In the genomic region with DNA sequence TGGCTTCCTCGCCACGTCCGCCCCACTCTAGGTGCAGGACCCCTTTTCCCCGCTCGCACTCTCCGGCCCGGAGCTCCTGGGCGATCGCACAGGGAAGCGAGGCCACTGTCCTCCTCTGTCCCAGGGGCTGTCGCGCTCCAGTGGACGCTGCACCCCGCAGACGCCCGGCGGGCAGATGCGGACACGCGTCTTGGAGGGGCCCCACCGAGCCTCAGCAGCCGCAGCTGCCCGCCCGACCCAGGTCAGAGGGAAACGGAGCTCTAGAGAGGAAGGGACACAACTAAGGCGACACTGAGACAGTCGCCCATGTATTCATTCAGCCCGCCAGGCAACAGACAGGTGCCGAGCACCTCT, we compare ENCODE assay signal across 1 cellular context.
TF ChIP-seq lines count a peak whose summit lies in the region.

No MANE protein-coding gene starts in this region.

TF ChIP-seq in SK-N-SH treated with all-trans-retinoic acid at 6 μM for 48 hours, 23 proteins besides CTCF, POLR2A, EP300 and RAD21 (continued from another document):
- TF ChIP-seq, protein P1, sequence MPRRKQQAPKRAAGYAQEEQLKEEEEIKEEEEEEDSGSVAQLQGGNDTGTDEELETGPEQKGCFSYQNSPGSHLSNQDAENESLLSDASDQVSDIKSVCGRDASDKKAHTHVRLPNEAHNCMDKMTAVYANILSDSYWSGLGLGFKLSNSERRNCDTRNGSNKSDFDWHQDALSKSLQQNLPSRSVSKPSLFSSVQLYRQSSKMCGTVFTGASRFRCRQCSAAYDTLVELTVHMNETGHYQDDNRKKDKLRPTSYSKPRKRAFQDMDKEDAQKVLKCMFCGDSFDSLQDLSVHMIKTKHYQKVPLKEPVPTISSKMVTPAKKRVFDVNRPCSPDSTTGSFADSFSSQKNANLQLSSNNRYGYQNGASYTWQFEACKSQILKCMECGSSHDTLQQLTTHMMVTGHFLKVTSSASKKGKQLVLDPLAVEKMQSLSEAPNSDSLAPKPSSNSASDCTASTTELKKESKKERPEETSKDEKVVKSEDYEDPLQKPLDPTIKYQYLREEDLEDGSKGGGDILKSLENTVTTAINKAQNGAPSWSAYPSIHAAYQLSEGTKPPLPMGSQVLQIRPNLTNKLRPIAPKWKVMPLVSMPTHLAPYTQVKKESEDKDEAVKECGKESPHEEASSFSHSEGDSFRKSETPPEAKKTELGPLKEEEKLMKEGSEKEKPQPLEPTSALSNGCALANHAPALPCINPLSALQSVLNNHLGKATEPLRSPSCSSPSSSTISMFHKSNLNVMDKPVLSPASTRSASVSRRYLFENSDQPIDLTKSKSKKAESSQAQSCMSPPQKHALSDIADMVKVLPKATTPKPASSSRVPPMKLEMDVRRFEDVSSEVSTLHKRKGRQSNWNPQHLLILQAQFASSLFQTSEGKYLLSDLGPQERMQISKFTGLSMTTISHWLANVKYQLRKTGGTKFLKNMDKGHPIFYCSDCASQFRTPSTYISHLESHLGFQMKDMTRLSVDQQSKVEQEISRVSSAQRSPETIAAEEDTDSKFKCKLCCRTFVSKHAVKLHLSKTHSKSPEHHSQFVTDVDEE (CRISPR knock-in tag; IDR thresholded peaks at IDR 0.05) = no peak
- TF ChIP-seq ZC3H10 (CRISPR knock-in tag; IDR thresholded peaks at IDR 0.05) (no peak), RARB (CRISPR knock-in tag; IDR thresholded peaks at IDR 0.05) (no peak), BACH2 (CRISPR knock-in tag; IDR thresholded peaks at IDR 0.05; ENCODE audit: borderline replicate concordance) (no peak), ISL1 (CRISPR knock-in tag; IDR thresholded peaks at IDR 0.05) (no peak)
